In genomic region chr5:135173662-135174290, GRCh38 we compare ENCODE assay signal across 13 cellular contexts.
"Had no signal": no experiment of that assay in that cellular context is flagged by ENCODE, and none has a peak within 500 bp of the region (broad histone marks: within the 10 kb centered on the region; RNA-seq: fewer than 3 reads in every experiment).

No MANE protein-coding gene starts in this region.

- DNase-seq: activated naive CD4-positive, alpha-beta T cell treated with anti-CD3 and anti-CD28 coated beads, Interleukin-2, amount 10 ng/mL, durations not matched to agents 7 days and 5 days; endodermal cell; foreskin keratinocyte; heart left ventricle; occipital lobe; sigmoid colon; stimulated activated CD4-positive, alpha-beta T cell treated with anti-CD3 and anti-CD28 coated beads, Interleukin-12 subunit alpha, Interleukin-12 subunit beta, amount 100 ng/mL, for 4 hours; stimulated activated naive CD4-positive, alpha-beta T cell treated with Interleukin-2 at 50 U/mL for 16 hours; trophoblast cell had no signal

- H3K27ac ChIP-seq: foreskin keratinocyte, heart left ventricle, sigmoid colon had no signal

- H3K4me1 ChIP-seq: foreskin keratinocyte, heart left ventricle, sigmoid colon had no signal

- H3K9me3 ChIP-seq: heart left ventricle, sigmoid colon had no signal

- H3K4me3 ChIP-seq: heart left ventricle, sigmoid colon had no signal

- ATAC-seq: activated CD4-positive, CD25-positive, alpha-beta regulatory T cell treated with anti-CD3 and anti-CD28 coated beads, Interleukin-2, amount 50 U/mL, for 24 hours; foreskin keratinocyte; heart left ventricle; left lobe of liver; natural killer cell treated with Interleukin-12 subunit alpha and Interleukin-12 subunit beta and Interleukin-15 and Interleukin-18, amount 100 ng/mL, for 72 hours had no signal

- FAIRE-seq: islet of Langerhans had no signal

- H3K36me3 ChIP-seq: heart left ventricle, sigmoid colon had no signal
